In genomic region chr5:81851481-81852178, GRCh38 we compare ENCODE assay signal across 8 cellular contexts.
DNase-seq lines count a peak whose midpoint lies in the region; ATAC-seq and TF ChIP-seq lines count a peak whose summit lies in the region.

No MANE protein-coding gene starts in this region.

- peak; percentile 86 for ATAC-seq in GM21619 (IDR thresholded peaks at IDR 0.05; ENCODE audit: unreplicated experiment)
- ATAC-seq in esophagus mucosa, result peak; percentile 97

- no peaks in the 10 kb centered on the region for H3K9me3 ChIP-seq in mucosa of stomach (ENCODE audit: control insufficient read depth, low read length)

- DNase-seq in DMS153 (lab: John Stamatoyannopoulos, UW) (peak; percentile 72), KG1 (lab: John Stamatoyannopoulos, UW) (peak; percentile 98)
- peak; percentile 92 to 93 for DNase-seq in activated T-cell treated with anti-CD3 and anti-CD28 coated beads, Interleukin-2, amount 50 U/mL, for 48 hours
- peak; percentile 92 for DNase-seq in stimulated activated CD8-positive, alpha-beta memory T cell treated with anti-CD3 and anti-CD28 coated beads, Interleukin-4, amount 100 ng/mL, for 48 hours

- no peaks in the 10 kb centered on the region for H3K27me3 ChIP-seq in mucosa of stomach (ENCODE audit: control insufficient read depth, insufficient read depth, low read length)

- no peaks in the 10 kb centered on the region for H3K36me3 ChIP-seq in mucosa of stomach (ENCODE audit: control insufficient read depth, insufficient read depth, low read length)

- H3K9ac ChIP-seq in mucosa of stomach (ENCODE audit: low read length), result peak overlapping the region; percentile 61

- peaks cover 30% of the 10 kb centered on the region for H3K4me1 ChIP-seq in mucosa of stomach (ENCODE audit: control insufficient read depth, insufficient read depth, low read length)

- H3K4me3 ChIP-seq in mucosa of stomach (ENCODE audit: low read length), result peak overlapping the region; percentile 53

TF ChIP-seq in PFSK-1, 5 proteins besides CTCF, POLR2A, EP300 and RAD21:
- TF ChIP-seq SIN3A (IDR thresholded peaks at IDR 0.05; ENCODE audit: borderline replicate concordance, insufficient read depth, low read length) (peak; percentile 93; the same call in 1 of the 2 replicates), TAF1 (IDR thresholded peaks at IDR 0.05; ENCODE audit: borderline replicate concordance, insufficient read depth, low read length) (peak; percentile 87; the same call in 1 of the 2 replicates), REST (IDR thresholded peaks at IDR 0.05; ENCODE audit: insufficient read depth in 1 of 2, low read depth in 2 of 2, low read length in 2 of 2) (peak; percentile 45 to 60; a peak in 3 of 4 replicates), FOXP2 (optimal IDR thresholded peaks at IDR 0.05; ENCODE audit: borderline replicate concordance, extremely low read depth, extremely low read length, insufficient read depth) (peak; percentile 100), POLR2AphosphoS5 (IDR thresholded peaks at IDR 0.05; ENCODE audit: low read depth, low read length) (peak; percentile 67; the same call in 1 of the 2 replicates)

Comparison
In these comparisons a context has a peak if more than half of its experiments do, and no peak if none do; other contexts are left out.
1. Peak in every context shown above with its lines: DNase-seq, ATAC-seq and H3K4me3 ChIP-seq.